14 cellular contexts compared by ENCODE assay signal in the genomic region with DNA sequence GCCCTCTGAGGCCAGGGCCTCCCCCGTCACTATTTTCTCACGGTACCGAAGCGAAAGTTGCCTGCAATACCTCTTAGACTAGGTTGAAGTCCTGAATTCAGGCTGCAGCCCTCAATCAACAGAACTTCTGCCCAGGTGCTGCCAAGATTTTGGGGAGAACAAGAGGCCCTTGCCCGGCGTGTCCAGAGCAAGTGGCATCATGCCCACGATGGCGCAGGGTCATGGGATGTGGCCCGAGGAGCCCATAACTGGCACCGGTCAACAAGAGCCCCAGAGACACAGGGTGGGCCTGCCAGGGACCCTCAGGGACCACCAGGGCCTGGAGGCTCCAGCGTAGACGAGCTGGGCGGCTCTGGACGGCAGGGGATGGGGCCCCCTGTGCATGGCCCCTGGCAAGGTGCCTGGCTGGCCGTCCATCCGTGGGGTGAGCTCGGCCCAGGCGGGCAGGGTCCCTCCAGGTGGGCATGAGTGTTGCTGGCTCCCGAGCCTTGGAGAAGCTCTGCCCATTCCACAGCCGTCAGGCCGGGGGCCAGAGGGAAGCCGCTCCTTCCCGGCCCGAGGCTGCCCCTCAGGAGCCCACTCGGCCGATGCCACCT. TPM values are rescaled to one million over a fixed set of nuclear protein-coding genes. Genes with fewer than 3 reads are reported as not detected.
"Had no signal": no experiment of that assay in that cellular context is flagged by ENCODE, and none has a peak within 500 bp of the region (broad histone marks: within the 10 kb centered on the region; RNA-seq: fewer than 3 reads in every experiment).

No MANE protein-coding gene starts in this region.

- DNase-seq: activated CD4-positive, alpha-beta T cell treated with anti-CD3 and anti-CD28 coated beads for 48 hours; activated naive CD4-positive, alpha-beta T cell treated with anti-CD3 and anti-CD28 coated beads for 36 hours; colonic mucosa; effector CD4-positive, alpha-beta T cell; hypothalamus; kidney glomerular epithelial cell; mammary epithelial cell; stimulated activated CD4-positive, alpha-beta T cell treated with anti-CD3 and anti-CD28 coated beads, Interleukin-4, amount 100 ng/mL, for 1 hour; testis had no signal

- H3K36me3 ChIP-seq: colonic mucosa had no signal

- H3K27ac Mint-ChIP-seq: activated naive CD4-positive, alpha-beta T cell treated with anti-CD3 and anti-CD28 coated beads for 36 hours; natural killer cell treated with Interleukin-12 subunit alpha and Interleukin-12 subunit beta and Interleukin-15 and Interleukin-18, amount 100 ng/mL, for 72 hours; stimulated activated naive CD8-positive, alpha-beta T cell treated with anti-CD3 and anti-CD28 coated beads, Interleukin-15, Interleukin-2, amounts not matched to agents 100 ng/mL and 50 ng/mL, for 24 hours; T-helper 1 cell treated with Interleukin-12 subunit alpha and Interleukin-12 subunit beta and Interleukin-4 antibody, amounts not matched to agents 30 μg/mL and 1 μg/mL, for 36 hours; WTC11 had no signal

- H3K27me3 ChIP-seq: cardiac muscle cell, colonic mucosa, testis had no signal

- H3K27ac ChIP-seq: cardiac muscle cell, colonic mucosa had no signal

- H3K9me3 Mint-ChIP-seq: activated naive CD4-positive, alpha-beta T cell treated with anti-CD3 and anti-CD28 coated beads for 36 hours; natural killer cell treated with Interleukin-12 subunit alpha and Interleukin-12 subunit beta and Interleukin-15 and Interleukin-18, amount 100 ng/mL, for 72 hours; stimulated activated naive CD8-positive, alpha-beta T cell treated with anti-CD3 and anti-CD28 coated beads, Interleukin-15, Interleukin-2, amounts not matched to agents 100 ng/mL and 50 ng/mL, for 24 hours; T-helper 1 cell treated with Interleukin-12 subunit alpha and Interleukin-12 subunit beta and Interleukin-4 antibody, amounts not matched to agents 30 μg/mL and 1 μg/mL, for 36 hours; WTC11 had no signal

- H3K9me3 ChIP-seq: colonic mucosa, testis had no signal

- ATAC-seq: natural killer cell treated with Interleukin-12 subunit alpha and Interleukin-12 subunit beta and Interleukin-15 and Interleukin-18, amount 100 ng/mL, for 72 hours; WTC11 had no signal

- H3K4me3 Mint-ChIP-seq: activated naive CD4-positive, alpha-beta T cell treated with anti-CD3 and anti-CD28 coated beads for 36 hours; natural killer cell treated with Interleukin-12 subunit alpha and Interleukin-12 subunit beta and Interleukin-15 and Interleukin-18, amount 100 ng/mL, for 72 hours; stimulated activated naive CD8-positive, alpha-beta T cell treated with anti-CD3 and anti-CD28 coated beads, Interleukin-15, Interleukin-2, amounts not matched to agents 100 ng/mL and 50 ng/mL, for 24 hours; T-helper 1 cell treated with Interleukin-12 subunit alpha and Interleukin-12 subunit beta and Interleukin-4 antibody, amounts not matched to agents 30 μg/mL and 1 μg/mL, for 36 hours; WTC11 had no signal

- H3K4me1 ChIP-seq: colonic mucosa had no signal

- H3K4me3 ChIP-seq: cardiac muscle cell, colonic mucosa, testis had no signal

RNA-seq across cellular contexts. Expression of gene TMEM255B, which starts 59.8 kb away (rescaled TPM):
- total RNA-seq: cardiac muscle cell had no signal
